ENCODE assay signal across 26 cellular contexts in the genomic region with DNA sequence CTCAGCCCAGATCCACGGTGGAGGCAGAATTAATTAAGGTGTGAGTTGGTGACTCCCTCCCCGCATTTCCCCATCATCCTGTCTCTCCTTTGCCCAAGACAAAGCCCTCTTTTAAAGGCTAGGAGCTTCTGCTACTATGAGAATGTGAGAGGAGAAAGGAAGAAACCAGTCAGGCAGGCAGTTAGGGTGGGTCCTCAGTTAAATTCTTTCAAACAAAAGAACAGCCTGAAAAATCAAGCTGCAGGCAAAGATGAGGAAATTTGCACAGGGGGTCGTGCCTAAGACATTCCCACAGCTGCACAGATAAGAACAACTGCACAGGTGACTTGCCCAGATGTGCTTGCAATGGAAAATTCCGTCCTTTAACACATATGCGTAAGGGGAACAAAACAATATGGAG.
"Had no signal": no experiment of that assay in that cellular context is flagged by ENCODE, and none has a peak within 500 bp of the region (broad histone marks: within the 10 kb centered on the region; RNA-seq: fewer than 3 reads in every experiment).

No MANE protein-coding gene starts in this region.

- ATAC-seq: esophagus mucosa, gastrocnemius medialis, heart right ventricle, left cardiac atrium, left lung, left ventricle myocardium superior, lower lobe of right lung, mucosa of descending colon had no signal

- DNase-seq: dermis blood vessel endothelial cell; dorsolateral prefrontal cortex; effector CD4-positive, alpha-beta T cell; effector memory CD4-positive, alpha-beta T cell; erythroblast; esophagus squamous epithelium; foreskin fibroblast; foreskin melanocyte; gastrocnemius medialis; glutamatergic neuron; head of caudate nucleus; heart right ventricle; hippocampal formation; left cardiac atrium; left lung; left ventricle myocardium superior; lower lobe of right lung; mesenchymal stem cell; mucosa of descending colon; naive B cell had no signal

- H3K36me3 ChIP-seq: esophagus squamous epithelium, gastrocnemius medialis, heart right ventricle, left lung, lower lobe of right lung had no signal

- H3K27ac ChIP-seq: coronary artery, dorsolateral prefrontal cortex, epithelial cell of prostate, esophagus squamous epithelium, gastrocnemius medialis, heart right ventricle, left lung, lower lobe of right lung had no signal

- H3K4me3 ChIP-seq: coronary artery, dorsolateral prefrontal cortex, esophagus squamous epithelium, gastrocnemius medialis, heart right ventricle, left lung, lower lobe of right lung, mucosa of descending colon had no signal

- H3K27me3 ChIP-seq: esophagus squamous epithelium, left lung had no signal

- FAIRE-seq: colon, endometrium, islet of Langerhans had no signal

- H3K4me1 ChIP-seq: esophagus squamous epithelium, gastrocnemius medialis, heart right ventricle, left lung, lower lobe of right lung had no signal
